Comparison of ENCODE assay signal across 1 cellular context in genomic region chr1:63322248-63322943, GRCh38.
TF ChIP-seq lines count a peak whose summit lies in the region.

FOXD3 (plus strand) TSS chr1:63322567; CDS start chr1:63323059, 492 bp downstream.

TF ChIP-seq in H1, 55 proteins besides CTCF, POLR2A, EP300 and RAD21 (continued from another document):
- no peak for TF ChIP-seq BCL11A (IDR thresholded peaks at IDR 0.05; ENCODE audit: low read depth in 2 of 2, low read length in 2 of 2)
- TF ChIP-seq CBX5 (IDR thresholded peaks at IDR 0.05; ENCODE audit: low read depth, low read length) = no peak
- peak; percentile 91 for TF ChIP-seq USF2 (IDR thresholded peaks at IDR 0.05; ENCODE audit: low read length)
- TF ChIP-seq SUZ12 (IDR thresholded peaks at IDR 0.05; ENCODE audit: low read length) = no peak
- TF ChIP-seq SIN3A (conservative IDR thresholded peaks at IDR 0.05 in 1 of 2, IDR thresholded peaks at IDR 0.05 in 1 of 2; ENCODE audit: low read depth in 1 of 2, low read length in 2 of 2) = peak; percentile 20 to 36; a peak in 1 of 4 replicates
- TF ChIP-seq ATF2 (IDR thresholded peaks at IDR 0.05; ENCODE audit: low read length) = peak; percentile 6; the same call in 1 of the 2 replicates
- no peak for TF ChIP-seq CBX8 (IDR thresholded peaks at IDR 0.05; ENCODE audit: borderline replicate concordance, low read depth, low read length)
- peak; percentile 59; the same call in 1 of the 2 replicates for TF ChIP-seq TEAD4 (IDR thresholded peaks at IDR 0.05; ENCODE audit: low read depth, low read length)
- TF ChIP-seq NRF1 (IDR thresholded peaks at IDR 0.05; ENCODE audit: low read depth, low read length) = no peak
- peak; percentile 70 for TF ChIP-seq TAF1 (IDR thresholded peaks at IDR 0.05; ENCODE audit: low read depth, low read length)
- TF ChIP-seq CHD1 (IDR thresholded peaks at IDR 0.05; ENCODE audit: low read depth, low read length) = no peak
- peak; percentile 64 for TF ChIP-seq MAX (IDR thresholded peaks at IDR 0.05)
- no peak for TF ChIP-seq KDM1A (IDR thresholded peaks at IDR 0.05; ENCODE audit: borderline replicate concordance, low read length)
- no peak for TF ChIP-seq ZNF274 (IDR thresholded peaks at IDR 0.05; ENCODE audit: borderline replicate concordance, extremely low read depth, low read length)
- TF ChIP-seq SAP30 (IDR thresholded peaks at IDR 0.05; ENCODE audit: insufficient read depth, insufficient replicate concordance, low read length) = no peak
- TF ChIP-seq CREB1 (IDR thresholded peaks at IDR 0.05) = peak; percentile 91
- TF ChIP-seq RNF2 (IDR thresholded peaks at IDR 0.05; ENCODE audit: borderline replicate concordance, low read depth, low read length, missing control alignments, poor library complexity, severe bottlenecking) = no peak
- no peak for TF ChIP-seq JUN (IDR thresholded peaks at IDR 0.05; ENCODE audit: low read depth, low read length)
- no peak for TF ChIP-seq POU5F1 (IDR thresholded peaks at IDR 0.05; ENCODE audit: low read depth, low read length)
- no peak for TF ChIP-seq E2F6 (IDR thresholded peaks at IDR 0.05)
- TF ChIP-seq TCF12 (IDR thresholded peaks at IDR 0.05; ENCODE audit: low read depth, low read length) = no peak
- no peak for TF ChIP-seq CHD7 (IDR thresholded peaks at IDR 0.05; ENCODE audit: insufficient replicate concordance, low read length)
- TF ChIP-seq MAFK (IDR thresholded peaks at IDR 0.05; ENCODE audit: low read depth, low read length) = no peak
- TF ChIP-seq SP1 (IDR thresholded peaks at IDR 0.05; ENCODE audit: low read depth, low read length) = no peak
- TF ChIP-seq RXRA (IDR thresholded peaks at IDR 0.05; ENCODE audit: insufficient read depth, low read depth, low read length) = no peak
- TF ChIP-seq EGR1 (IDR thresholded peaks at IDR 0.05; ENCODE audit: borderline replicate concordance, low read depth, low read length) = no peak
- no peak for TF ChIP-seq CEBPB (IDR thresholded peaks at IDR 0.05; ENCODE audit: low read depth, low read length)
- no peak for TF ChIP-seq FOSL1 (IDR thresholded peaks at IDR 0.05; ENCODE audit: insufficient read depth, low read depth, low read length)
- TF ChIP-seq YY1 (IDR thresholded peaks at IDR 0.05; ENCODE audit: low read depth, low read length) = no peak
- TF ChIP-seq SP4 (IDR thresholded peaks at IDR 0.05; ENCODE audit: low read length) = 0 out of 2 replicates have a peak, but pooled peaks have one; percentile 58
- peak; percentile 53 for TF ChIP-seq PHF8 (conservative IDR thresholded peaks at IDR 0.05; ENCODE audit: low read depth, low read length)
- no peak for TF ChIP-seq CTBP2 (IDR thresholded peaks at IDR 0.05; ENCODE audit: borderline replicate concordance, insufficient read depth, insufficient read length, low read length)
- peak; percentile 79 for TF ChIP-seq KDM4A (IDR thresholded peaks at IDR 0.05; ENCODE audit: low read depth, low read length, severe bottlenecking)
TF ChIP-seq in H1: peak in this region for 17.
